ENCODE assay signal across 5 cellular contexts in genomic region chr19:49719420-49719819, GRCh38. TPM values are rescaled to one million over a fixed set of nuclear protein-coding genes. Genes with fewer than 3 reads are reported as not detected.
"Had no signal": no experiment of that assay in that cellular context is flagged by ENCODE, and none has a peak within 500 bp of the region (broad histone marks: within the 10 kb centered on the region; RNA-seq: fewer than 3 reads in every experiment).

No MANE protein-coding gene starts in this region.

RNA-seq across cellular contexts. Expression of gene TSKS, which starts 43.7 kb away (rescaled TPM):
- total RNA-seq: colonic mucosa, mammary epithelial cell, myocyte, progenitor cell of endocrine pancreas had no signal
- polyA plus RNA-seq: mammary epithelial cell, neural cell had no signal
